ENCODE assay signal across 9 cellular contexts in genomic region chr6:6788394-6789020, GRCh38.
DNase-seq lines count a peak whose midpoint lies in the region; ATAC-seq and TF ChIP-seq lines count a peak whose summit lies in the region.
"Had no signal": no experiment of that assay in that cellular context is flagged by ENCODE, and none has a peak within 500 bp of the region (broad histone marks: within the 10 kb centered on the region; RNA-seq: fewer than 3 reads in every experiment).

No MANE protein-coding gene starts in this region.

- peak; percentile 50 for DNase-seq in CD1c-positive myeloid dendritic cell (ENCODE audit: extremely low spot score)
- peak; percentile 90 for DNase-seq in NCI-H69 (lab: John Stamatoyannopoulos, UW)
- peak; percentile 71 for DNase-seq in endodermal cell
- no peak for DNase-seq in stimulated activated naive CD8-positive, alpha-beta T cell treated with anti-CD3 and anti-CD28 coated beads, Interleukin-15, Interleukin-2, amounts not matched to agents 100 U/mL and 50 U/mL, for 24 hours
- DNase-seq in UCSD-AML1 (lab: John Stamatoyannopoulos, UW; ENCODE audit: unreplicated experiment), result no peak
- DNase-seq in NCI-H446 treated with DMSO at 0.1 percent for 48 hours (lab: John Stamatoyannopoulos, UW), result no peak
- DNase-seq in immature natural killer cell, result no peak

- H3K27ac Mint-ChIP-seq in endodermal cell, result no peak overlapping the region
- H3K27ac Mint-ChIP-seq in immature natural killer cell, result no peak overlapping the region

- no peaks in the 10 kb centered on the region for H3K36me3 ChIP-seq in endodermal cell (ENCODE audit: control insufficient read depth, insufficient read depth, low read length)

- peaks cover 5% of the 10 kb centered on the region for H3K4me1 ChIP-seq in endodermal cell (ENCODE audit: control insufficient read depth, insufficient read depth, low read length)

- H3K4me3 ChIP-seq in endodermal cell (ENCODE audit: low read length), result no peak overlapping the region

- H3K27me3 Mint-ChIP-seq in endodermal cell (ENCODE audit: insufficient read depth) (no peaks in the 10 kb centered on the region), immature natural killer cell (ENCODE audit: low read depth in 3 of 3) (peaks cover 0 to 4% (median 3%) of the 10 kb centered on the region in 3 donors)
- H3K27me3 Mint-ChIP-seq: central memory CD8-positive, alpha-beta T cell had no signal

- H3K9ac ChIP-seq in endodermal cell (ENCODE audit: extremely low read depth, low read length, poor library complexity, severe bottlenecking), result no peak overlapping the region

- H3K4me3 Mint-ChIP-seq in endodermal cell (no peak overlapping the region), immature natural killer cell (no peak overlapping the region)
- H3K4me3 Mint-ChIP-seq: central memory CD8-positive, alpha-beta T cell had no signal

- H3K27ac ChIP-seq in endodermal cell (ENCODE audit: low read depth, low read length), result no peak overlapping the region

- peaks cover 10% of the 10 kb centered on the region for H3K4me1 Mint-ChIP-seq in endodermal cell
- no peaks in the 10 kb centered on the region for H3K4me1 Mint-ChIP-seq in immature natural killer cell
- H3K4me1 Mint-ChIP-seq: central memory CD8-positive, alpha-beta T cell had no signal

- peak; percentile 68 for ATAC-seq in GM21515 (IDR thresholded peaks at IDR 0.05; ENCODE audit: unreplicated experiment)
- ATAC-seq in stimulated activated naive CD8-positive, alpha-beta T cell treated with anti-CD3 and anti-CD28 coated beads, Interleukin-15, Interleukin-2, amounts not matched to agents 100 U/mL and 50 U/mL, for 24 hours, result peak; percentile 40

- no peaks in the 10 kb centered on the region for H3K36me3 Mint-ChIP-seq in endodermal cell (ENCODE audit: low read depth)
- H3K36me3 Mint-ChIP-seq in immature natural killer cell, result no peaks in the 10 kb centered on the region

- H3K9me3 Mint-ChIP-seq in endodermal cell (no peaks in the 10 kb centered on the region), immature natural killer cell (no peaks in the 10 kb centered on the region)
- H3K9me3 Mint-ChIP-seq: central memory CD8-positive, alpha-beta T cell had no signal

- no peaks in the 10 kb centered on the region for H3K9me3 ChIP-seq in endodermal cell (ENCODE audit: control insufficient read depth, low read length)

- WGBS in endodermal cell (ENCODE audit: insufficient coverage in 1 of 2, insufficient read length in 1 of 2), 2 experiments, result 84 to 94% methylated on average over 2 to 4 of the region's 4 CpGs

- peak; percentile 84 for TF ChIP-seq CTCF in endodermal cell (conservative IDR thresholded peaks at IDR 0.05)

- no peaks in the 10 kb centered on the region for H3K27me3 ChIP-seq in endodermal cell (ENCODE audit: control insufficient read depth, insufficient read depth, low read length, poor library complexity, severe bottlenecking)

Comparison
In these comparisons a context has a peak if more than half of its experiments do, and no peak if none do; other contexts are left out.
1. DNase-seq: peak in CD1c-positive myeloid dendritic cell (single experiment), NCI-H69 (single experiment) and endodermal cell (single experiment); none in stimulated activated naive CD8-positive, alpha-beta T cell treated with anti-CD3 and anti-CD28 coated beads, Interleukin-15, Interleukin-2, amounts not matched to agents 100 U/mL and 50 U/mL, for 24 hours (single experiment), UCSD-AML1 (single experiment), NCI-H446 treated with DMSO at 0.1 percent for 48 hours (single experiment) and immature natural killer cell (0 of 3).